15 cellular contexts compared by ENCODE assay signal in the genomic region with DNA sequence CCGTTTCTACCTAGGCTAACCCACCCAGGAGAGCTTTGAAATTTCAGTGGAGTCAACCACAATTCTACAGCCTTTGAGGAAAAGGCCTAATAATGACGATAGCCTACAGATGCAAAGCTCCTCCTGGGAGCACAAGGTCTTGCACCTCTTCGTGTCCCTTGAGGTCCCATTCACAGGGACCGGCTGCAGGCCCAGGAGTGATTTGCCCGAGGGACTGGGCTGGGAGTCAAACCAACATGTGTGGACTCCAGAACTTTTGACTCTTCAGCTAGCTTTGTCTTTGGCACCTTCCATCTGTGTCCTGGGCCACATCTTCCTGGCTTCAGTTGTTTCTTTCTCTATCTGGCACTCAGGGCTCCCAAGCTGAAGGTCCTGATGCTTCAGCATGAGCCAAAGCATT.
A peak's percentile ranks its signal among the peaks of the same experiment; 100 is the strongest.
DNase-seq lines count a peak whose midpoint lies in the region; ATAC-seq and TF ChIP-seq lines count a peak whose summit lies in the region.
"Had no signal": no experiment of that assay in that cellular context is flagged by ENCODE, and none has a peak within 500 bp of the region (broad histone marks: within the 10 kb centered on the region; RNA-seq: fewer than 3 reads in every experiment).

No MANE protein-coding gene starts in this region.

- peak overlapping the region; percentile 49 for H3K27ac Mint-ChIP-seq in HFFc6
- H3K27ac Mint-ChIP-seq in stimulated activated effector memory CD8-positive, alpha-beta T cell treated with anti-CD3 and anti-CD28 coated beads, Interleukin-12 subunit alpha, Interleukin-12 subunit beta, amount 100 ng/mL, for 72 hours, result peak overlapping the region; percentile 26
- H3K27ac Mint-ChIP-seq in activated CD8-positive, alpha-beta T cell treated with anti-CD3 and anti-CD28 coated beads, Interleukin-2, amount 10 ng/mL, durations not matched to agents 7 days and 5 days, result no peak overlapping the region

- H3K9me3 ChIP-seq in ascending aorta (no peaks in the 10 kb centered on the region), lower lobe of right lung (no peaks in the 10 kb centered on the region)
- H3K9me3 ChIP-seq: SJSA1 had no signal

- H3K36me3 ChIP-seq in ascending aorta (no peaks in the 10 kb centered on the region), lower lobe of right lung (no peaks in the 10 kb centered on the region)
- H3K36me3 ChIP-seq: SJSA1 had no signal

- H3K4me1 ChIP-seq in ascending aorta, result peaks cover 12 to 36% of the 10 kb centered on the region in 2 donors
- H3K4me1 ChIP-seq in lower lobe of right lung, result peaks cover 20% of the 10 kb centered on the region

- TF ChIP-seq CTCF in HFFc6 (IDR thresholded peaks at IDR 0.05) (no peak), ascending aorta (IDR thresholded peaks at IDR 0.05) (no peak), lower lobe of right lung (IDR thresholded peaks at IDR 0.05) (no peak)

- no peaks in the 10 kb centered on the region for H3K36me3 Mint-ChIP-seq in HFFc6 (ENCODE audit: low read depth)
- H3K36me3 Mint-ChIP-seq in stimulated activated effector memory CD8-positive, alpha-beta T cell treated with anti-CD3 and anti-CD28 coated beads, Interleukin-12 subunit alpha, Interleukin-12 subunit beta, amount 100 ng/mL, for 72 hours, result peaks cover 6% of the 10 kb centered on the region
- H3K36me3 Mint-ChIP-seq in activated CD8-positive, alpha-beta T cell treated with anti-CD3 and anti-CD28 coated beads, Interleukin-2, amount 10 ng/mL, durations not matched to agents 7 days and 5 days (ENCODE audit: low read depth), result no peaks in the 10 kb centered on the region

- H3K27ac ChIP-seq in ascending aorta (peak overlapping the region; percentile 84 to 90), lower lobe of right lung (no peak overlapping the region)
- H3K27ac ChIP-seq: SJSA1 had no signal

- no peak for DNase-seq in HFFc6
- DNase-seq in ascending aorta (ENCODE audit: low spot score in 2 of 2), result no peak
- DNase-seq in lower lobe of right lung, result peak; percentile 25
- DNase-seq in stimulated activated effector memory CD8-positive, alpha-beta T cell treated with anti-CD3 and anti-CD28 coated beads, Interleukin-12 subunit alpha, Interleukin-12 subunit beta, amount 100 ng/mL, for 72 hours (ENCODE audit: low spot score in 2 of 2), result no peak
- DNase-seq in stimulated activated CD4-positive, alpha-beta T cell treated with anti-CD3 and anti-CD28 coated beads, Interleukin-4, amount 100 ng/mL, for 24 hours, result no peak
- no peak for DNase-seq in activated CD8-positive, alpha-beta T cell treated with anti-CD3 and anti-CD28 coated beads, Interleukin-2, amount 10 ng/mL, durations not matched to agents 7 days and 5 days
- no peak for DNase-seq in NCI-H82 (lab: John Stamatoyannopoulos, UW)
- DNase-seq: CD8-positive, alpha-beta memory T cell; GOT3; Kasumi-1; NCI-H1417; NCI-H1930; NCI-H2171 treated with DMSO at 0.1 percent for 48 hours had no signal

- no peak overlapping the region for H3K4me3 Mint-ChIP-seq in HFFc6
- H3K4me3 Mint-ChIP-seq in stimulated activated effector memory CD8-positive, alpha-beta T cell treated with anti-CD3 and anti-CD28 coated beads, Interleukin-12 subunit alpha, Interleukin-12 subunit beta, amount 100 ng/mL, for 72 hours, result no peak overlapping the region
- H3K4me3 Mint-ChIP-seq in activated CD8-positive, alpha-beta T cell treated with anti-CD3 and anti-CD28 coated beads, Interleukin-2, amount 10 ng/mL, durations not matched to agents 7 days and 5 days, result no peak overlapping the region
- H3K4me3 Mint-ChIP-seq: CD8-positive, alpha-beta memory T cell had no signal

- H3K27me3 ChIP-seq in ascending aorta (no peaks in the 10 kb centered on the region), lower lobe of right lung (ENCODE audit: low read depth) (no peaks in the 10 kb centered on the region)
- H3K27me3 ChIP-seq: SJSA1 had no signal

- POLR2A ChIA-PET in activated CD8-positive, alpha-beta T cell treated with anti-CD3 and anti-CD28 coated beads, Interleukin-2, amount 10 ng/mL, durations not matched to agents 7 days and 5 days (lab: Charles Lee), result no interaction called here

- ATAC-seq in lower lobe of right lung (no peak), HG03135 (IDR thresholded peaks at IDR 0.05; ENCODE audit: unreplicated experiment) (no peak)
- no peak for ATAC-seq in stimulated activated effector memory CD8-positive, alpha-beta T cell treated with anti-CD3 and anti-CD28 coated beads, Interleukin-12 subunit alpha, Interleukin-12 subunit beta, amount 100 ng/mL, for 72 hours
- no peak for ATAC-seq in activated CD8-positive, alpha-beta T cell treated with anti-CD3 and anti-CD28 coated beads, Interleukin-2, amount 10 ng/mL, durations not matched to agents 7 days and 5 days

- no peaks in the 10 kb centered on the region for H3K9me3 Mint-ChIP-seq in HFFc6
- H3K9me3 Mint-ChIP-seq in stimulated activated effector memory CD8-positive, alpha-beta T cell treated with anti-CD3 and anti-CD28 coated beads, Interleukin-12 subunit alpha, Interleukin-12 subunit beta, amount 100 ng/mL, for 72 hours, result no peaks in the 10 kb centered on the region
- no peaks in the 10 kb centered on the region for H3K9me3 Mint-ChIP-seq in activated CD8-positive, alpha-beta T cell treated with anti-CD3 and anti-CD28 coated beads, Interleukin-2, amount 10 ng/mL, durations not matched to agents 7 days and 5 days (ENCODE audit: insufficient read depth)
- H3K9me3 Mint-ChIP-seq: CD8-positive, alpha-beta memory T cell had no signal

- H3K4me3 ChIP-seq in ascending aorta (no peak overlapping the region), lower lobe of right lung (no peak overlapping the region)
- H3K4me3 ChIP-seq: SJSA1 had no signal

- H3K27me3 Mint-ChIP-seq in HFFc6 (ENCODE audit: insufficient read depth), result peaks cover 5% of the 10 kb centered on the region
- H3K27me3 Mint-ChIP-seq in activated CD8-positive, alpha-beta T cell treated with anti-CD3 and anti-CD28 coated beads, Interleukin-2, amount 10 ng/mL, durations not matched to agents 7 days and 5 days (ENCODE audit: low read depth), result peaks cover 3% of the 10 kb centered on the region
- H3K27me3 Mint-ChIP-seq: CD8-positive, alpha-beta memory T cell had no signal

- CTCF ChIA-PET in activated CD8-positive, alpha-beta T cell treated with anti-CD3 and anti-CD28 coated beads, Interleukin-2, amount 10 ng/mL, durations not matched to agents 7 days and 5 days (lab: Charles Lee), result interaction anchor here (0.9 kb wide), 1 partner anchor 98 kb away, joined by 3 read pairs; no protein-coding TSS in a partner anchor

- intact Hi-C loops in ascending aorta (cut with DNase I), result loop anchor here (1.0 to 10.0 kb wide), 4 partner anchors 28 to 339 kb away; a partner anchor contains a TSS
- intact Hi-C loops in lower lobe of right lung (cut with DNase I), result no loop called here

- H3K4me1 Mint-ChIP-seq in HFFc6 (ENCODE audit: low read depth), result peaks cover 40% of the 10 kb centered on the region
- H3K4me1 Mint-ChIP-seq in stimulated activated effector memory CD8-positive, alpha-beta T cell treated with anti-CD3 and anti-CD28 coated beads, Interleukin-12 subunit alpha, Interleukin-12 subunit beta, amount 100 ng/mL, for 72 hours, result peaks cover 54% of the 10 kb centered on the region
- peaks cover 15% of the 10 kb centered on the region for H3K4me1 Mint-ChIP-seq in activated CD8-positive, alpha-beta T cell treated with anti-CD3 and anti-CD28 coated beads, Interleukin-2, amount 10 ng/mL, durations not matched to agents 7 days and 5 days (ENCODE audit: low read depth)
